In genomic region chr19:10104665-10105221, GRCh38 we compare ENCODE assay signal across 8 cellular contexts. TPM values are rescaled to one million over a fixed set of nuclear protein-coding genes. Genes with fewer than 3 reads are reported as not detected.
DNase-seq lines count a peak whose midpoint lies in the region; ATAC-seq, FAIRE-seq and TF ChIP-seq lines count a peak whose summit lies in the region.

No MANE protein-coding gene starts in this region.

- H3K4me1 ChIP-seq in esophagus muscularis mucosa, result peaks cover 13 to 25% (median 21%) of the 10 kb centered on the region in 4 donors

- peaks cover 5% of the 10 kb centered on the region for H3K4me1 Mint-ChIP-seq in glutamatergic neuron (ENCODE audit: low read depth, unreplicated experiment)

- intact Hi-C loops in esophagus muscularis mucosa (cut with DNase I), result loop anchor here (10.0 kb wide), 1 partner anchor 150 kb away; the partner anchor contains the start of gene MRPL4

- peak; percentile 37 for ATAC-seq in HG02970 (IDR thresholded peaks at IDR 0.05; ENCODE audit: low FRiP score, unreplicated experiment)
- ATAC-seq in activated CD4-positive, CD25-positive, alpha-beta regulatory T cell treated with anti-CD3 and anti-CD28 coated beads, Interleukin-2, amount 50 U/mL, for 24 hours, result peak; percentile 70 to 74

- H3K36me3 Mint-ChIP-seq in glutamatergic neuron (ENCODE audit: unreplicated experiment), result no peaks in the 10 kb centered on the region

- DNase-seq in GM18507 (ENCODE audit: extremely low spot score, insufficient read length, low read depth) (no peak), esophagus muscularis mucosa (ENCODE audit: extremely low spot score) (no peak), glutamatergic neuron (no peak), AML-193 (lab: John Stamatoyannopoulos, UW) (no peak), D341Med (ENCODE audit: low spot score) (no peak)
- DNase-seq in stimulated activated naive CD4-positive, alpha-beta T cell treated with Interleukin-2 at 50 U/mL for 16 hours (lab: John Stamatoyannopoulos, UW), result peak; percentile 80

- H3K9me3 ChIP-seq in esophagus muscularis mucosa, result no peaks in the 10 kb centered on the region

- 55% methylated on average over 7 of the region's 13 CpGs for WGBS in esophagus muscularis mucosa

- H3K27me3 Mint-ChIP-seq in glutamatergic neuron (ENCODE audit: unreplicated experiment), result peaks cover 6% of the 10 kb centered on the region

- H3K27me3 ChIP-seq in esophagus muscularis mucosa, result no peaks in the 10 kb centered on the region

- peak overlapping the region in 3 of 4 donors; percentile 9 to 58 (median 17) for H3K27ac ChIP-seq in esophagus muscularis mucosa (replicated peaks in 1 of 4)

- no peak for TF ChIP-seq EP300 in esophagus muscularis mucosa (IDR thresholded peaks at IDR 0.05)

- peaks cover 5% of the 10 kb centered on the region for H3K9me3 Mint-ChIP-seq in glutamatergic neuron (ENCODE audit: unreplicated experiment)

- H3K4me3 ChIP-seq in esophagus muscularis mucosa, result no peak overlapping the region

- H3K4me3 Mint-ChIP-seq in glutamatergic neuron (ENCODE audit: unreplicated experiment), result no peak overlapping the region

- peaks cover 24 to 28% (median 25%) of the 10 kb centered on the region in 4 donors for H3K36me3 ChIP-seq in esophagus muscularis mucosa

- no peak for TF ChIP-seq POLR2A in esophagus muscularis mucosa (IDR thresholded peaks at IDR 0.05; ENCODE audit: low read depth)

- FAIRE-seq in GM18507 (lab: Jason Lieb, UNC), result peak; percentile 99

- TF ChIP-seq CTCF in esophagus muscularis mucosa (IDR thresholded peaks at IDR 0.05) (no peak), glutamatergic neuron (IDR thresholded peaks at IDR 0.05; ENCODE audit: partially characterized antibody, unreplicated experiment) (no peak)

- no peak overlapping the region for H3K27ac Mint-ChIP-seq in glutamatergic neuron (ENCODE audit: unreplicated experiment)

RNA-seq across cellular contexts. Expression of gene PPAN, which starts 1.4 kb away (rescaled TPM):
- total RNA-seq in esophagus muscularis mucosa, result 10 to 100 TPM; 22.7 to 39.3 (median 29.1) TPM
- 44.5 TPM for total RNA-seq in glutamatergic neuron (ENCODE audit: unreplicated experiment)

RNA-seq across cellular contexts. Expression of gene ANGPTL6, which starts 2.3 kb away (rescaled TPM):
- not detected for total RNA-seq in esophagus muscularis mucosa
- not detected for total RNA-seq in glutamatergic neuron (ENCODE audit: unreplicated experiment)

RNA-seq across cellular contexts. Expression of gene P2RY11, which starts 6.8 kb away (rescaled TPM):
- total RNA-seq in esophagus muscularis mucosa (10 to 100 TPM in 1 of 4 donors, 1 to 10 TPM in 3; 4.9 to 11.3 (median 8.5) TPM), glutamatergic neuron (ENCODE audit: unreplicated experiment) (21.6 TPM)

RNA-seq across cellular contexts. Expression of gene EIF3G, which starts 15.0 kb away (rescaled TPM):
- total RNA-seq in esophagus muscularis mucosa (100 to 1,000 TPM; 220 to 344 (median 305) TPM), glutamatergic neuron (ENCODE audit: unreplicated experiment) (155 TPM)

RNA-seq across cellular contexts. Expression of gene SHFL, which starts 18.6 kb away (rescaled TPM):
- 10 to 100 TPM; 17.4 to 34.9 (median 26.1) TPM for total RNA-seq in esophagus muscularis mucosa
- 0.20 TPM for total RNA-seq in glutamatergic neuron (ENCODE audit: unreplicated experiment)
